In genomic region chr19:4971816-4972495, GRCh38 we compare ENCODE assay signal across 9 cellular contexts. TPM values are rescaled to one million over a fixed set of nuclear protein-coding genes. Genes with fewer than 3 reads are reported as not detected.
A peak's percentile ranks its signal among the peaks of the same experiment; 100 is the strongest.
DNase-seq lines count a peak whose midpoint lies in the region; ATAC-seq and TF ChIP-seq lines count a peak whose summit lies in the region.
"Had no signal": no experiment of that assay in that cellular context is flagged by ENCODE, and none has a peak within 500 bp of the region (broad histone marks: within the 10 kb centered on the region; RNA-seq: fewer than 3 reads in every experiment).

No MANE protein-coding gene starts in this region.

- WGBS in esophagus muscularis mucosa, result 96% methylated on average over 9 of the region's 19 CpGs
- 86 to 89% (median 87%) methylated on average over 15 to 19 of the region's 19 CpGs for WGBS in psoas muscle, 3 donors
- 83 to 87% methylated on average over 19 of the region's 19 CpGs for WGBS in lower leg skin, 2 donors

- peaks cover 69% of the 10 kb centered on the region for H3K79me2 ChIP-seq in DOHH2 (ENCODE audit: control insufficient read depth, low read length)

- H3K9me3 ChIP-seq in DOHH2 (ENCODE audit: control insufficient read depth, insufficient read depth, low read length), result no peaks in the 10 kb centered on the region
- no peaks in the 10 kb centered on the region for H3K9me3 ChIP-seq in esophagus muscularis mucosa
- H3K9me3 ChIP-seq in psoas muscle, result no peaks in the 10 kb centered on the region

- H3K36me3 ChIP-seq in DOHH2 (ENCODE audit: control insufficient read depth, low read length) (peaks cover 6% of the 10 kb centered on the region), esophagus muscularis mucosa (no peaks in the 10 kb centered on the region), psoas muscle (ENCODE audit: insufficient read depth in 1 of 2, low read depth in 1 of 2) (no peaks in the 10 kb centered on the region)

- peak overlapping the region; percentile 96 for H3K4me2 ChIP-seq in DOHH2 (ENCODE audit: low read length)

- CTCF ChIA-PET in RWPE1 (lab: Yijun Ruan, JAX), result interaction anchor here (0.6 to 2.4 kb wide), 3 partner anchors 55 to 60 kb away, joined by 3 to 7 read pairs (median 6); no protein-coding TSS in a partner anchor

- peaks cover 48% of the 10 kb centered on the region for H3K4me1 ChIP-seq in DOHH2 (ENCODE audit: control insufficient read depth, low read length)
- H3K4me1 ChIP-seq in esophagus muscularis mucosa, result peaks cover 57 to 82% (median 79%) of the 10 kb centered on the region in 4 donors
- H3K4me1 ChIP-seq in psoas muscle, result peaks cover 62% of the 10 kb centered on the region

- H3K9me2 ChIP-seq in DOHH2 (replicated peaks; ENCODE audit: control insufficient read depth, low read length), result no peaks in the 10 kb centered on the region

- intact Hi-C loops in esophagus muscularis mucosa (cut with DNase I), result no loop called here
- intact Hi-C loops in psoas muscle (cut with DNase I), result loop anchor here in 1 of 2 donors (10.0 kb wide), 1 partner anchor 53 kb away; no protein-coding TSS in a partner anchor
- intact Hi-C loops in lower leg skin (cut with DNase I; ENCODE audit: low total_unique reads), result no loop called here

- H4K20me1 ChIP-seq in DOHH2 (ENCODE audit: control insufficient read depth, insufficient read depth, low read depth, low read length), result peaks cover 36% of the 10 kb centered on the region

- H3F3A ChIP-seq in DOHH2 (ENCODE audit: control insufficient read depth, insufficient read depth), result peaks cover 13% of the 10 kb centered on the region

- H3K27ac ChIP-seq in DOHH2 (ENCODE audit: low read depth, low read length), result no peak overlapping the region
- peak overlapping the region; percentile 91 for H3K27ac ChIP-seq in RWPE1
- peak overlapping the region; percentile 74 to 87 (median 82) for H3K27ac ChIP-seq in esophagus muscularis mucosa (replicated peaks in 1 of 4)
- peak overlapping the region; percentile 71 for H3K27ac ChIP-seq in psoas muscle
- H3K27ac ChIP-seq: HL-60 had no signal

- POLR2A ChIA-PET in RWPE1 (lab: Yijun Ruan, JAX; ENCODE audit: low non-redundant PET), result interaction anchor here (0.7 kb wide), 1 partner anchor 59 kb away, joined by 4 read pairs; no protein-coding TSS in a partner anchor

- peak overlapping the region; percentile 86 for H3K4me3 ChIP-seq in DOHH2 (ENCODE audit: low read length)
- peak overlapping the region; percentile 72 to 85 (median 76) for H3K4me3 ChIP-seq in esophagus muscularis mucosa
- no peak overlapping the region for H3K4me3 ChIP-seq in psoas muscle
- no peak overlapping the region for H3K4me3 ChIP-seq in lower leg skin (ENCODE audit: low read depth, poor library complexity, severe bottlenecking)

- TF ChIP-seq CTCF in DOHH2 (IDR thresholded peaks at IDR 0.05; ENCODE audit: low read depth, low read length, poor library complexity, severe bottlenecking) (no peak), RWPE1 (conservative IDR thresholded peaks at IDR 0.05; ENCODE audit: low read depth) (no peak), esophagus muscularis mucosa (IDR thresholded peaks at IDR 0.05) (no peak), psoas muscle (IDR thresholded peaks at IDR 0.05) (no peak), lower leg skin (IDR thresholded peaks at IDR 0.05) (no peak)

- no peak for TF ChIP-seq EP300 in esophagus muscularis mucosa (IDR thresholded peaks at IDR 0.05)

- no peak for DNase-seq in RWPE1 (ENCODE audit: low spot score)
- DNase-seq in esophagus muscularis mucosa (ENCODE audit: extremely low spot score), result no peak
- DNase-seq in psoas muscle, result no peak
- no peak for DNase-seq in stimulated activated naive CD4-positive, alpha-beta T cell (lab: John Stamatoyannopoulos, UW)
- no peak for DNase-seq in lower leg skin (ENCODE audit: low spot score in 2 of 2)
- no peak for DNase-seq in occipital lobe (lab: John Stamatoyannopoulos, UW)
- no peak for DNase-seq in D341Med (ENCODE audit: low spot score)

- TF ChIP-seq POLR2A in esophagus muscularis mucosa (IDR thresholded peaks at IDR 0.05; ENCODE audit: low read depth) (no peak), lower leg skin (IDR thresholded peaks at IDR 0.05) (no peak)

- ATAC-seq in psoas muscle, result no peak

- H3K27me3 ChIP-seq in DOHH2 (ENCODE audit: control insufficient read depth, low read length) (no peaks in the 10 kb centered on the region), esophagus muscularis mucosa (no peaks in the 10 kb centered on the region), psoas muscle (ENCODE audit: insufficient read depth in 3 of 3, low read length in 2 of 3) (no peaks in the 10 kb centered on the region)

RNA-seq across cellular contexts. Expression of gene KDM4B, which starts 3.0 kb away (rescaled TPM):
- 10 to 100 TPM; 26.0 to 51.2 (median 34.2) TPM for total RNA-seq in esophagus muscularis mucosa
- total RNA-seq in psoas muscle, result 10 to 100 TPM; 22.9 to 45.9 (median 37.8) TPM
- polyA plus RNA-seq in psoas muscle, result 10 to 100 TPM in 2 of 3 donors, 1 to 10 TPM in 1; 9.3 to 29.5 (median 19.9) TPM
- total RNA-seq in lower leg skin, result 10 to 100 TPM; 40.1 to 71.4 (median 51.3) TPM
- 30.9 TPM for total RNA-seq in occipital lobe

Comparison
In these comparisons a context has a peak if more than half of its experiments do, and no peak if none do; other contexts are left out.
1. H3K4me3 ChIP-seq: peak in DOHH2 (single experiment) and esophagus muscularis mucosa (4 of 4); none in psoas muscle (single experiment) and lower leg skin (single experiment).